Comparison of ENCODE assay signal across 2 cellular contexts in genomic region chr17:59907467-59907866, GRCh38.
TF ChIP-seq lines count a peak whose summit lies in the region.

No MANE protein-coding gene starts in this region.

TF ChIP-seq in HepG2, 621 proteins besides CTCF, POLR2A, EP300 and RAD21:
- TF ChIP-seq MXI1 (IDR thresholded peaks at IDR 0.05; ENCODE audit: borderline replicate concordance, low read depth, low read length) (no peak), ZNF121 (CRISPR knock-in tag; IDR thresholded peaks at IDR 0.05) (peak; percentile 76)

TF ChIP-seq in K562, 482 proteins besides CTCF, POLR2A, EP300 and RAD21:
- TF ChIP-seq ZNF121 (CRISPR knock-in tag; conservative IDR thresholded peaks at IDR 0.05) (peak; percentile 93), ZNF551 (CRISPR knock-in tag; IDR thresholded peaks at IDR 0.05) (no peak)
TF ChIP-seq in K562: peak in this region for 1.
